Comparison of ENCODE assay signal across 24 cellular contexts in genomic region chr4:3034231-3034630, GRCh38. TPM values are rescaled to one million over a fixed set of nuclear protein-coding genes. Genes with fewer than 3 reads are reported as not detected.
"Had no signal": no experiment of that assay in that cellular context is flagged by ENCODE, and none has a peak within 500 bp of the region (broad histone marks: within the 10 kb centered on the region; RNA-seq: fewer than 3 reads in every experiment).

No MANE protein-coding gene starts in this region.

- H3K4me2 ChIP-seq: hepatocyte had no signal

- DNase-seq: esophagus squamous epithelium; foreskin fibroblast; kidney; left cardiac atrium; left ventricle myocardium inferior; lower lobe of right lung; nephron progenitor cell; small intestine; stimulated activated CD4-positive, alpha-beta T cell treated with anti-CD3 and anti-CD28 coated beads, Interleukin-2, amount 100 ng/mL, for 48 hours; stimulated activated naive CD4-positive, alpha-beta T cell treated with Interleukin-2 at 50 U/mL for 16 hours; thyroid gland; upper lobe of left lung; uterus had no signal

- FAIRE-seq: colon, kidney, small intestine had no signal

- H3K79me2 ChIP-seq: hepatocyte had no signal

- H3K4me3 ChIP-seq: esophagus squamous epithelium, gastroesophageal sphincter, hepatocyte, left ventricle myocardium inferior, lower lobe of right lung, suprapubic skin, thyroid gland, upper lobe of left lung, uterus had no signal

- H3K9me3 Mint-ChIP-seq: dendritic cell treated with granulocyte-macrophage colony-stimulating factor and Interleukin-4, amounts not matched to agents 40 ng/mL and 50 ng/mL, for 4 days; memory B cell; mesothelial cell of epicardium; nephron progenitor cell had no signal

- H3K4me1 ChIP-seq: uterus had no signal

- H3K9me3 ChIP-seq: esophagus squamous epithelium, gastroesophageal sphincter, left ventricle myocardium inferior, lower lobe of right lung, suprapubic skin, thyroid gland, upper lobe of left lung, uterus had no signal

- H3K27ac Mint-ChIP-seq: dendritic cell treated with granulocyte-macrophage colony-stimulating factor and Interleukin-4, amounts not matched to agents 40 ng/mL and 50 ng/mL, for 4 days; memory B cell; mesothelial cell of epicardium; nephron progenitor cell had no signal

- H3K36me3 Mint-ChIP-seq: memory B cell, mesothelial cell of epicardium had no signal

- H3K27me3 ChIP-seq: gastroesophageal sphincter, hepatocyte, suprapubic skin, thyroid gland, upper lobe of left lung, uterus had no signal

- ATAC-seq: gastroesophageal sphincter, left cardiac atrium, lower lobe of right lung had no signal

- H3K36me3 ChIP-seq: esophagus squamous epithelium, gastroesophageal sphincter, left ventricle myocardium inferior, lower lobe of right lung, suprapubic skin, thyroid gland, upper lobe of left lung, uterus had no signal

- H3K27ac ChIP-seq: esophagus squamous epithelium, gastroesophageal sphincter, hepatocyte, left ventricle myocardium inferior, lower lobe of right lung, suprapubic skin, thyroid gland, upper lobe of left lung, uterus had no signal

- H3K4me3 Mint-ChIP-seq: dendritic cell treated with granulocyte-macrophage colony-stimulating factor and Interleukin-4, amounts not matched to agents 40 ng/mL and 50 ng/mL, for 4 days; memory B cell; mesothelial cell of epicardium; nephron progenitor cell had no signal

- H2AFZ ChIP-seq: hepatocyte had no signal

RNA-seq across cellular contexts. Expression of gene HTT-AS, which starts 40.1 kb away (rescaled TPM):
- total RNA-seq: epithelial cell of proximal tubule, esophagus squamous epithelium, gastroesophageal sphincter, hepatocyte, kidney, left cardiac atrium, left ventricle myocardium inferior, lower lobe of right lung, mesothelial cell of epicardium, mucosa of gallbladder, omental fat pad, pulmonary artery endothelial cell, suprapubic skin, thyroid gland, upper lobe of left lung, uterus had no signal
- polyA plus RNA-seq: hepatocyte, small intestine had no signal
